8 cellular contexts compared by ENCODE assay signal in the genomic region with DNA sequence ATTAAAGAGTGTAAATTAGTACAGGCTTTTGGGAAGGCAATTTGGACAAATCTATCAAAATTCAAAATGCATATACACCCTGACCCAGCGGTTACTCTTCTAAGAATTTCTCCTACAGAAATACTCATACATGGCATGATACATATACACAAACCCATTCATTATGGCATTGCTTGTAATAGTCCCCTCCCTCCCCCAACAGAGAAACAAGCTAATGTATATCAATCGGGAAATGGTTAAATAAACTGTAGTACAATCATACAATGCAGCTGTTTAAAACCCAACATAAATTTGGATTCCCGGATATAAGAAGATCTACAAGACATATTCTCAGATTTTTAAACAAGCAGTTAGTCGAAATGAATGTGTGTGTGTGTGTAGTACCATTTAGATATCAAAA. TPM values are rescaled to one million over a fixed set of nuclear protein-coding genes. Genes with fewer than 3 reads are reported as not detected.
DNase-seq lines count a peak whose midpoint lies in the region; ATAC-seq and TF ChIP-seq lines count a peak whose summit lies in the region.

No MANE protein-coding gene starts in this region.

- DNase-seq in CD4-positive, alpha-beta T cell, result no peak
- DNase-seq in astrocyte of the cerebellum (ENCODE audit: low read depth) (no peak), mesenchymal stem cell (no peak), ureter (ENCODE audit: low spot score) (no peak), NOMO-1 (lab: John Stamatoyannopoulos, UW; ENCODE audit: unreplicated experiment in 2 of 2) (no peak), NCI-H226 (no peak), hypothalamus (lab: John Stamatoyannopoulos, UW) (no peak)

- intact Hi-C loops in CD4-positive, alpha-beta T cell (cut with DNase I, micrococcal nuclease), result loop anchor here (2.0 to 10.0 kb wide), 5 partner anchors 29 to 1479 kb away; a partner anchor contains a TSS

- H4K91ac ChIP-seq in mesenchymal stem cell (ENCODE audit: low read length), result no peak overlapping the region

- H3K79me2 ChIP-seq in KMS-11 (ENCODE audit: insufficient read depth, low read depth), result peaks cover 45% of the 10 kb centered on the region

- H3K4me1 ChIP-seq in KMS-11 (ENCODE audit: low read depth, poor library complexity, severe bottlenecking) (peaks cover 16% of the 10 kb centered on the region), mesenchymal stem cell (ENCODE audit: control insufficient read depth, insufficient read depth, low read depth, low read length) (peaks cover 1% of the 10 kb centered on the region)

- H3K4me3 Mint-ChIP-seq in CD4-positive, alpha-beta T cell, result peak overlapping the region; percentile 95

- H2BK5ac ChIP-seq in mesenchymal stem cell (ENCODE audit: low read depth, low read length, poor library complexity, severe bottlenecking), result no peak overlapping the region

- H3K9ac ChIP-seq in KMS-11 (peak overlapping the region; percentile 97), mesenchymal stem cell (ENCODE audit: low read length) (peak overlapping the region; percentile 98)

- H3K9me3 Mint-ChIP-seq in CD4-positive, alpha-beta T cell, result no peaks in the 10 kb centered on the region

- no peak overlapping the region for H2BK120ac ChIP-seq in mesenchymal stem cell (ENCODE audit: low read depth, low read length)

- H3K36me3 Mint-ChIP-seq in CD4-positive, alpha-beta T cell (ENCODE audit: low read depth), result peaks cover 28% of the 10 kb centered on the region

- H3K4me1 Mint-ChIP-seq in CD4-positive, alpha-beta T cell (ENCODE audit: low read depth), result peaks cover 48% of the 10 kb centered on the region

- ATAC-seq in CD4-positive, alpha-beta T cell (ENCODE audit: poor library complexity), result no peak

- in situ Hi-C loops in astrocyte of the cerebellum (cut with HindIII; ENCODE audit: low sequenced_read_pairs), result no loop called here

- H2BK15ac ChIP-seq in mesenchymal stem cell (ENCODE audit: low read depth, poor library complexity, severe bottlenecking), result no peak overlapping the region

- H3K4me3 ChIP-seq in KMS-11 (IDR thresholded peaks at IDR 0.05; ENCODE audit: insufficient read depth, low read depth, low read length) (no peak overlapping the region), astrocyte of the cerebellum (ENCODE audit: low read depth, low read length) (peak overlapping the region; percentile 63), mesenchymal stem cell (ENCODE audit: insufficient read depth in 1 of 2, low read depth in 1 of 2, low read length in 2 of 2) (peak overlapping the region; percentile 71 to 79)

- no peaks in the 10 kb centered on the region for H4K20me1 ChIP-seq in KMS-11 (ENCODE audit: insufficient read depth)

- CTCF ChIA-PET in CD4-positive, alpha-beta T cell (lab: Charles Lee), result no interaction called here

- peak overlapping the region; percentile 99 for H3K27ac Mint-ChIP-seq in CD4-positive, alpha-beta T cell

- H3K4ac ChIP-seq in mesenchymal stem cell (ENCODE audit: low read depth in 1 of 2, low read length in 2 of 2), result no peak overlapping the region

- H3K79me1 ChIP-seq in mesenchymal stem cell (replicated peaks; ENCODE audit: low read length, poor library complexity, severe bottlenecking), result no peaks in the 10 kb centered on the region

- H2AFZ ChIP-seq in KMS-11 (ENCODE audit: low read depth), result peak overlapping the region; percentile 79; the same call in 1 of the 2 replicates
- no peak overlapping the region for H2AFZ ChIP-seq in mesenchymal stem cell (ENCODE audit: low read depth, low read length)

- 0% methylated on average over 1 of the region's 4 CpGs for WGBS in mesenchymal stem cell

- H2AK5ac ChIP-seq in mesenchymal stem cell (ENCODE audit: low read length, severe bottlenecking), result no peak overlapping the region

- no peaks in the 10 kb centered on the region for H3K27me3 ChIP-seq in CD4-positive, alpha-beta T cell (ENCODE audit: control insufficient read depth, insufficient read depth, low read length)
- H3K27me3 ChIP-seq in KMS-11 (ENCODE audit: insufficient read depth, low read depth) (no peaks in the 10 kb centered on the region), mesenchymal stem cell (ENCODE audit: control insufficient read depth in 1 of 2, insufficient read depth in 1 of 2, low read length in 2 of 2) (peaks cover 0 to 3% of the 10 kb centered on the region in 2 experiments)

- H4K8ac ChIP-seq in mesenchymal stem cell (ENCODE audit: low read length), result no peak overlapping the region

- H2BK12ac ChIP-seq in mesenchymal stem cell (ENCODE audit: low read length in 2 of 2), result no peak overlapping the region

- H3K9me3 ChIP-seq in CD4-positive, alpha-beta T cell (ENCODE audit: control insufficient read depth, low read length), result no peaks in the 10 kb centered on the region
- no peaks in the 10 kb centered on the region for H3K9me3 ChIP-seq in mesenchymal stem cell (ENCODE audit: control insufficient read depth, low read length)

- no peaks in the 10 kb centered on the region for H3K27me3 Mint-ChIP-seq in CD4-positive, alpha-beta T cell

- peak overlapping the region; percentile 78 for H3K27ac ChIP-seq in CD4-positive, alpha-beta T cell (ENCODE audit: low read depth, low read length)
- H3K27ac ChIP-seq in KMS-11, result peak overlapping the region; percentile 80
- H3K27ac ChIP-seq in mesenchymal stem cell (ENCODE audit: low read length, poor library complexity, severe bottlenecking), result peak overlapping the region; percentile 69

- TF ChIP-seq CTCF in CD4-positive, alpha-beta T cell (IDR thresholded peaks at IDR 0.05), result no peak
- TF ChIP-seq CTCF in KMS-11 (conservative IDR thresholded peaks at IDR 0.05; ENCODE audit: low read depth, low read length) (no peak), astrocyte of the cerebellum (IDR thresholded peaks at IDR 0.05; ENCODE audit: low read depth, low read length, missing control alignments) (no peak)

- H3K4me2 ChIP-seq in KMS-11 (peak overlapping the region; percentile 93), mesenchymal stem cell (ENCODE audit: low read length, poor library complexity, severe bottlenecking) (peak overlapping the region; percentile 37)

- POLR2A ChIA-PET in CD4-positive, alpha-beta T cell (lab: Charles Lee), result interaction anchor here (1.1 to 1.9 kb wide), 3 partner anchors 15 to 63 kb away, joined by 3 to 37 read pairs (median 3); no protein-coding TSS in a partner anchor

- H3K36me3 ChIP-seq in KMS-11 (ENCODE audit: insufficient read depth) (no peaks in the 10 kb centered on the region), mesenchymal stem cell (ENCODE audit: control insufficient read depth in 1 of 2, insufficient read depth in 2 of 2, low read depth in 1 of 2, low read length in 2 of 2) (peaks cover 0 to 9% of the 10 kb centered on the region in 2 experiments)

- H3K23ac ChIP-seq in mesenchymal stem cell (ENCODE audit: low read length in 2 of 2), result no peak overlapping the region

- H3K18ac ChIP-seq in mesenchymal stem cell (ENCODE audit: low read depth in 1 of 2, low read length in 2 of 2), result peak overlapping the region in 1 of 2 experiments; percentile 43

- no peak overlapping the region for H3K14ac ChIP-seq in mesenchymal stem cell (ENCODE audit: low read length in 2 of 2)

RNA-seq across cellular contexts. Expression of a gene that starts 0.8 kb away (rescaled TPM):
- total RNA-seq in CD4-positive, alpha-beta T cell, result 100 to 1,000 TPM; 127 TPM
- polyA plus RNA-seq in mesenchymal stem cell (2013, experiment 1 of 2), result 28.1 TPM
- 25.9 TPM for polyA plus RNA-seq in mesenchymal stem cell (2013, experiment 2 of 2)
- 331 TPM for total RNA-seq in ureter
